In genomic region chr19:10729406-10729805, GRCh38 we compare ENCODE assay signal across 16 cellular contexts. TPM values are rescaled to one million over a fixed set of nuclear protein-coding genes. Genes with fewer than 3 reads are reported as not detected.
DNase-seq lines count a peak whose midpoint lies in the region; ATAC-seq, FAIRE-seq and TF ChIP-seq lines count a peak whose summit lies in the region.
"Had no signal": no experiment of that assay in that cellular context is flagged by ENCODE, and none has a peak within 500 bp of the region (broad histone marks: within the 10 kb centered on the region; RNA-seq: fewer than 3 reads in every experiment).

No MANE protein-coding gene starts in this region.

- H3K36me3 ChIP-seq in CD4-positive, CD25-positive, alpha-beta regulatory T cell (ENCODE audit: control insufficient read depth, insufficient read depth, low read length): peaks cover 2% of the 10 kb centered on the region
- H3K36me3 ChIP-seq in H7 (replicated peaks; ENCODE audit: control insufficient read depth, insufficient read depth, low read length): no peaks in the 10 kb centered on the region
- H3K36me3 ChIP-seq: cardiac muscle cell, suprapubic skin had no signal

- H3K36me3 Mint-ChIP-seq in CD4-positive, CD25-positive, alpha-beta regulatory T cell: peaks cover 13% of the 10 kb centered on the region
- peaks cover 27% of the 10 kb centered on the region for H3K36me3 Mint-ChIP-seq in nephron progenitor cell (ENCODE audit: low read depth)
- peaks cover 22% of the 10 kb centered on the region for H3K36me3 Mint-ChIP-seq in activated CD4-positive, alpha-beta T cell treated with anti-CD3 and anti-CD28 coated beads, Interleukin-2, amount 10 ng/mL, durations not matched to agents 24 days and 14 days (ENCODE audit: low read depth)

- no peak for TF ChIP-seq CTCF in nephron progenitor cell (IDR thresholded peaks at IDR 0.05)

- H3K4me3 ChIP-seq in CD4-positive, CD25-positive, alpha-beta regulatory T cell (ENCODE audit: low read depth, low read length): no peak overlapping the region
- no peak overlapping the region for H3K4me3 ChIP-seq in H7 (ENCODE audit: insufficient read depth, low read depth, low read length)
- H3K4me3 ChIP-seq: cardiac muscle cell, GM23248, Peyer's patch, suprapubic skin had no signal

- ATAC-seq in CD4-positive, CD25-positive, alpha-beta regulatory T cell (ENCODE audit: low read depth in 2 of 2): no peak
- no peak for ATAC-seq in HG02642 (IDR thresholded peaks at IDR 0.05; ENCODE audit: poor library complexity, unreplicated experiment)
- ATAC-seq: WTC11 had no signal

- H3K9me3 ChIP-seq in CD4-positive, CD25-positive, alpha-beta regulatory T cell (ENCODE audit: control insufficient read depth in 2 of 2, low read length in 2 of 2): no peaks in the 10 kb centered on the region
- H3K9me3 ChIP-seq: Peyer's patch, suprapubic skin had no signal

- intact Hi-C loops in activated CD4-positive, alpha-beta T cell treated with anti-CD3 and anti-CD28 coated beads, Interleukin-2, amount 10 ng/mL, durations not matched to agents 24 days and 14 days (cut with micrococcal nuclease): no loop called here

- no peaks in the 10 kb centered on the region for H3K27me3 ChIP-seq in CD4-positive, CD25-positive, alpha-beta regulatory T cell (ENCODE audit: control insufficient read depth, insufficient read depth, low read length)
- H3K27me3 ChIP-seq in H7 (ENCODE audit: control insufficient read depth, insufficient read depth, low read length): no peaks in the 10 kb centered on the region
- H3K27me3 ChIP-seq: cardiac muscle cell, Peyer's patch, suprapubic skin had no signal

- H3K27ac Mint-ChIP-seq in CD4-positive, CD25-positive, alpha-beta regulatory T cell: peak overlapping the region in 1 of 3 donors; percentile 83
- H3K27ac Mint-ChIP-seq in nephron progenitor cell: peak overlapping the region; percentile 42
- no peak overlapping the region for H3K27ac Mint-ChIP-seq in activated CD4-positive, alpha-beta T cell treated with anti-CD3 and anti-CD28 coated beads, Interleukin-2, amount 10 ng/mL, durations not matched to agents 24 days and 14 days
- H3K27ac Mint-ChIP-seq: progenitor cell of endocrine pancreas, WTC11 had no signal

- H3K4me3 Mint-ChIP-seq in CD4-positive, CD25-positive, alpha-beta regulatory T cell: peak overlapping the region in 3 of 4 donors; percentile 15 to 62 (median 54)
- H3K4me3 Mint-ChIP-seq in nephron progenitor cell: no peak overlapping the region
- no peak overlapping the region for H3K4me3 Mint-ChIP-seq in activated CD4-positive, alpha-beta T cell treated with anti-CD3 and anti-CD28 coated beads, Interleukin-2, amount 10 ng/mL, durations not matched to agents 24 days and 14 days
- H3K4me3 Mint-ChIP-seq: WTC11 had no signal

- no peaks in the 10 kb centered on the region for H3K9me3 Mint-ChIP-seq in CD4-positive, CD25-positive, alpha-beta regulatory T cell
- H3K9me3 Mint-ChIP-seq in nephron progenitor cell: no peaks in the 10 kb centered on the region
- H3K9me3 Mint-ChIP-seq in activated CD4-positive, alpha-beta T cell treated with anti-CD3 and anti-CD28 coated beads, Interleukin-2, amount 10 ng/mL, durations not matched to agents 24 days and 14 days: no peaks in the 10 kb centered on the region
- H3K9me3 Mint-ChIP-seq: WTC11 had no signal

- H3K27me3 Mint-ChIP-seq in CD4-positive, CD25-positive, alpha-beta regulatory T cell: no peaks in the 10 kb centered on the region
- no peaks in the 10 kb centered on the region for H3K27me3 Mint-ChIP-seq in nephron progenitor cell (ENCODE audit: low read depth, poor library complexity)
- H3K27me3 Mint-ChIP-seq in activated CD4-positive, alpha-beta T cell treated with anti-CD3 and anti-CD28 coated beads, Interleukin-2, amount 10 ng/mL, durations not matched to agents 24 days and 14 days: no peaks in the 10 kb centered on the region
- H3K27me3 Mint-ChIP-seq: progenitor cell of endocrine pancreas had no signal

- no peak for FAIRE-seq in GM19239 (lab: Jason Lieb, UNC)

- no peak for DNase-seq in CD4-positive, CD25-positive, alpha-beta regulatory T cell
- peak; percentile 50 for DNase-seq in H7
- DNase-seq in nephron progenitor cell: no peak
- DNase-seq in activated CD4-positive, alpha-beta T cell treated with anti-CD3 and anti-CD28 coated beads, Interleukin-2, amount 10 ng/mL, durations not matched to agents 24 days and 14 days: no peak
- no peak for DNase-seq in GM19239 (ENCODE audit: insufficient read length, low spot score)
- DNase-seq: DMS79 treated with DMSO at 0.1 percent for 48 hours, GM23248, NCI-H1930, SW 1271 had no signal

- no peak overlapping the region for H3K27ac ChIP-seq in CD4-positive, CD25-positive, alpha-beta regulatory T cell (ENCODE audit: insufficient read depth, low read length, poor library complexity, severe bottlenecking)
- H3K27ac ChIP-seq in cingulate gyrus (ENCODE audit: low read depth, low read length): peak overlapping the region; percentile 86
- H3K27ac ChIP-seq: cardiac muscle cell, GM23248, suprapubic skin had no signal

- peaks cover 5 to 74% (median 25%) of the 10 kb centered on the region in 4 donors for H3K4me1 Mint-ChIP-seq in CD4-positive, CD25-positive, alpha-beta regulatory T cell
- H3K4me1 Mint-ChIP-seq in nephron progenitor cell: no peaks in the 10 kb centered on the region
- peaks cover 37% of the 10 kb centered on the region for H3K4me1 Mint-ChIP-seq in activated CD4-positive, alpha-beta T cell treated with anti-CD3 and anti-CD28 coated beads, Interleukin-2, amount 10 ng/mL, durations not matched to agents 24 days and 14 days

- H3K4me1 ChIP-seq in CD4-positive, CD25-positive, alpha-beta regulatory T cell (ENCODE audit: control insufficient read depth, insufficient read depth, low read length, poor library complexity, severe bottlenecking): peaks cover 30% of the 10 kb centered on the region

RNA-seq across cellular contexts. Expression of gene DNM2, which starts 11.5 kb away (rescaled TPM):
- 269 TPM for total RNA-seq in CD4-positive, CD25-positive, alpha-beta regulatory T cell
- 10 to 100 TPM; 61.8 to 63.6 (median 62.8) TPM for polyA plus RNA-seq in CD4-positive, CD25-positive, alpha-beta regulatory T cell
- 77.6 and 89.9 TPM in 2 replicates for total RNA-seq in H7 (2014; rRNA removed; shearing (Covaris generic))
- 198 and 211 TPM in 2 replicates for total RNA-seq in activated CD4-positive, alpha-beta T cell treated with anti-CD3 and anti-CD28 coated beads, Interleukin-2, amount 10 ng/mL, durations not matched to agents 24 days and 14 days

RNA-seq across cellular contexts. Expression of gene QTRT1, which starts 28.2 kb away (rescaled TPM):
- 37.2 TPM for total RNA-seq in CD4-positive, CD25-positive, alpha-beta regulatory T cell
- 10 to 100 TPM; 30.6 to 43.7 (median 36.9) TPM for polyA plus RNA-seq in CD4-positive, CD25-positive, alpha-beta regulatory T cell
- 52.4 and 64.9 TPM in 2 replicates for total RNA-seq in H7 (2014; rRNA removed; shearing (Covaris generic))
- 86.0 and 95.2 TPM in 2 replicates for total RNA-seq in activated CD4-positive, alpha-beta T cell treated with anti-CD3 and anti-CD28 coated beads, Interleukin-2, amount 10 ng/mL, durations not matched to agents 24 days and 14 days

Comparison
In these comparisons a context has a peak if more than half of its experiments do, and no peak if none do; other contexts are left out.
1. H3K4me3 Mint-ChIP-seq: peak in CD4-positive, CD25-positive, alpha-beta regulatory T cell (3 of 4); none in nephron progenitor cell (single experiment) and activated CD4-positive, alpha-beta T cell treated with anti-CD3 and anti-CD28 coated beads, Interleukin-2, amount 10 ng/mL, durations not matched to agents 24 days and 14 days (single experiment).